In genomic region chr2:168948621-168949212, GRCh38 we compare ENCODE assay signal across 7 cellular contexts. TPM values are rescaled to one million over a fixed set of nuclear protein-coding genes. Genes with fewer than 3 reads are reported as not detected.
DNase-seq lines count a peak whose midpoint lies in the region; ATAC-seq and TF ChIP-seq lines count a peak whose summit lies in the region.

No MANE protein-coding gene starts in this region.

- DNase-seq in GM12864 (ENCODE audit: low read depth) (no peak), WTC11 (ENCODE audit: low spot score) (no peak), lower lobe of right lung (no peak), HPDE6-E6E7 (ENCODE audit: extremely low spot score) (no peak), NK-92 (lab: John Stamatoyannopoulos, UW; ENCODE audit: unreplicated experiment) (no peak), superior temporal gyrus (ENCODE audit: extremely low spot score) (no peak)

- peaks cover 23% of the 10 kb centered on the region for H3K9me3 Mint-ChIP-seq in WTC11

- ATAC-seq in HG02981 (IDR thresholded peaks at IDR 0.05; ENCODE audit: unreplicated experiment) (peak; percentile 61), WTC11 (peak; percentile 74), lower lobe of right lung (peak in 1 of 2 donors; percentile 47)

- POLR2A ChIA-PET in WTC11 (lab: Charles Lee): no interaction called here

- no peaks in the 10 kb centered on the region; the same call in 1 of the 2 replicates for H3K36me3 Mint-ChIP-seq in WTC11

- H3K4me1 ChIP-seq in lower lobe of right lung: no peaks in the 10 kb centered on the region

- H3K27me3 Mint-ChIP-seq in WTC11 (ENCODE audit: low read depth): no peaks in the 10 kb centered on the region; the same call in 1 of the 2 replicates

- CTCF ChIA-PET in WTC11 (lab: Charles Lee): no interaction called here

- no peak overlapping the region for H3K4me3 Mint-ChIP-seq in WTC11

- H3K27ac Mint-ChIP-seq in WTC11: no peak overlapping the region

- H3K4me1 Mint-ChIP-seq in WTC11: no peaks in the 10 kb centered on the region

- intact Hi-C loops in lower lobe of right lung (cut with DNase I): no loop called here

- TF ChIP-seq CTCF in GM12864 (IDR thresholded peaks at IDR 0.05; ENCODE audit: low read depth, low read length, missing control alignments): peak; percentile 62
- peak; percentile 47 for TF ChIP-seq CTCF in WTC11 (IDR thresholded peaks at IDR 0.05)
- TF ChIP-seq CTCF in lower lobe of right lung (IDR thresholded peaks at IDR 0.05): peak; percentile 51

- H3K27me3 ChIP-seq in lower lobe of right lung (ENCODE audit: low read depth): no peaks in the 10 kb centered on the region

- peaks cover 8% of the 10 kb centered on the region for H3K9me3 ChIP-seq in lower lobe of right lung

- H3K4me3 ChIP-seq in GM12864 (ENCODE audit: low read depth, low read length) (no peak overlapping the region), lower lobe of right lung (no peak overlapping the region)

- H3K27ac ChIP-seq in lower lobe of right lung: no peak overlapping the region

- no peaks in the 10 kb centered on the region for H3K36me3 ChIP-seq in lower lobe of right lung

TF ChIP-seq in WTC11, 78 proteins besides CTCF, POLR2A, EP300 and RAD21:
- TF ChIP-seq GABPB1 (CRISPR knock-in tag; IDR thresholded peaks at IDR 0.05) (no peak), FOXK1 (CRISPR knock-in tag; IDR thresholded peaks at IDR 0.05) (no peak), ZBTB21 (CRISPR knock-in tag; IDR thresholded peaks at IDR 0.05; ENCODE audit: borderline replicate concordance) (no peak), NR1H2 (CRISPR knock-in tag; IDR thresholded peaks at IDR 0.05) (no peak), ESRRA (CRISPR knock-in tag; IDR thresholded peaks at IDR 0.05; ENCODE audit: borderline replicate concordance) (no peak), EMX1 (CRISPR knock-in tag; IDR thresholded peaks at IDR 0.05) (no peak), SMAD3 (CRISPR knock-in tag; IDR thresholded peaks at IDR 0.05; ENCODE audit: borderline replicate concordance) (no peak), ZMAT4 (CRISPR knock-in tag; IDR thresholded peaks at IDR 0.05) (no peak), HMGXB4 (CRISPR knock-in tag; IDR thresholded peaks at IDR 0.05) (no peak)
- TF ChIP-seq, protein P1, sequence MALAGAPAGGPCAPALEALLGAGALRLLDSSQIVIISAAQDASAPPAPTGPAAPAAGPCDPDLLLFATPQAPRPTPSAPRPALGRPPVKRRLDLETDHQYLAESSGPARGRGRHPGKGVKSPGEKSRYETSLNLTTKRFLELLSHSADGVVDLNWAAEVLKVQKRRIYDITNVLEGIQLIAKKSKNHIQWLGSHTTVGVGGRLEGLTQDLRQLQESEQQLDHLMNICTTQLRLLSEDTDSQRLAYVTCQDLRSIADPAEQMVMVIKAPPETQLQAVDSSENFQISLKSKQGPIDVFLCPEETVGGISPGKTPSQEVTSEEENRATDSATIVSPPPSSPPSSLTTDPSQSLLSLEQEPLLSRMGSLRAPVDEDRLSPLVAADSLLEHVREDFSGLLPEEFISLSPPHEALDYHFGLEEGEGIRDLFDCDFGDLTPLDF (CRISPR knock-in tag; IDR thresholded peaks at IDR 0.05): no peak

RNA-seq across cellular contexts. Expression of gene G6PC2, which starts 47.6 kb away (rescaled TPM):
- not detected in 3 replicates for total RNA-seq in WTC11 (2021)
- total RNA-seq in lower lobe of right lung: not detected

RNA-seq across cellular contexts. Expression of gene SPC25, which starts 58.5 kb away (rescaled TPM):
- 23.2 to 29.2 TPM (median 28.6 TPM) in 3 replicates for total RNA-seq in WTC11 (2021)
- total RNA-seq in lower lobe of right lung: 0.50 TPM

Comparison
In these comparisons a context has a peak if more than half of its experiments do, and no peak if none do; other contexts are left out.
1. RNA of gene SPC25, which starts 58.5 kb away (total RNA-seq): 23.2 to 29.2 TPM in WTC11; 0.50 TPM in lower lobe of right lung (single experiment); every median in the first group is over 10 times any median in the second.
2. Peak in every context shown above with its lines, with median percentiles within 50 percentile points of each other: CTCF ChIP-seq.